8 cellular contexts compared by ENCODE assay signal in genomic region chr12:6927999-6928702, GRCh38.
A peak's percentile ranks its signal among the peaks of the same experiment; 100 is the strongest.
DNase-seq lines count a peak whose midpoint lies in the region; ATAC-seq and TF ChIP-seq lines count a peak whose summit lies in the region.

No MANE protein-coding gene starts in this region.

- H3K27ac ChIP-seq in C4-2B (peak overlapping the region; percentile 95), coronary artery (peak overlapping the region; percentile 98 to 100)

- TF ChIP-seq CTCF in C4-2B (conservative IDR thresholded peaks at IDR 0.05): no peak
- TF ChIP-seq CTCF in LNCaP clone FGC (IDR thresholded peaks at IDR 0.05; ENCODE audit: control insufficient read depth, extremely low read depth, insufficient read depth): no peak
- TF ChIP-seq CTCF in coronary artery (IDR thresholded peaks at IDR 0.05): no peak

- DNase-seq in LNCaP clone FGC (ENCODE audit: low read depth) (no peak), coronary artery (ENCODE audit: low spot score) (peak; percentile 80), midbrain (lab: John Stamatoyannopoulos, UW) (peak; percentile 31), HK-2 (ENCODE audit: unreplicated experiment) (no peak), NCI-H1105 treated with DMSO at 0.1 percent for 48 hours (lab: John Stamatoyannopoulos, UW) (no peak)
- DNase-seq in activated CD4-positive, alpha-beta T cell treated with anti-CD3 and anti-CD28 coated beads for 1 hour: no peak

- ATAC-seq in HG03378 (IDR thresholded peaks at IDR 0.05; ENCODE audit: unreplicated experiment): no peak

- H3K4me3 ChIP-seq in LNCaP clone FGC (ENCODE audit: low read depth, low read length) (peak overlapping the region; percentile 89), coronary artery (peak overlapping the region; percentile 96)

Comparison
In these comparisons a context has a peak if more than half of its experiments do, and no peak if none do; other contexts are left out.
1. DNase-seq: peak in coronary artery (single experiment) and midbrain (single experiment); none in LNCaP clone FGC (single experiment), HK-2 (single experiment), activated CD4-positive, alpha-beta T cell treated with anti-CD3 and anti-CD28 coated beads for 1 hour (single experiment) and NCI-H1105 treated with DMSO at 0.1 percent for 48 hours (single experiment).